ENCODE assay signal across 32 cellular contexts in the genomic region with DNA sequence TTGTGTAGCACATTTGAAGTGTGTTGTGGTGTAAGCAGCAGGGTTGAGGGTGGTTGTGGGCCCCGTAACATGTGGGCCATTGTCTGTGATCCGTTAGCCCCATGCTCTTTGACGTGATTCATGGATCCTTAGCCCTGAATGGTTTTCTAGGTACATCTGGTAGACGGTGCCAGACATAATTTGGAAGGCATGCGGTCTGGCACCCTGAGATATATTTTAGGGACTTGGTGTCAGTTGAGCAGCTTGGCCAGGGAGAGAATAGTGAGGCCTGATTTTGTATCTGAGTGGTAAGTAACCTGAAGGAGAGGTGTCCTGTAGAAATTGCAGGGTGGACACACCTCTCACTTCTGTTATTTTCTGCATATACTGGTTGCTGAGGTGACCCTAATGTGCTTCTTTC. TPM values are rescaled to one million over a fixed set of nuclear protein-coding genes. Genes with fewer than 3 reads are reported as not detected.
"Had no signal": no experiment of that assay in that cellular context is flagged by ENCODE, and none has a peak within 500 bp of the region (broad histone marks: within the 10 kb centered on the region; RNA-seq: fewer than 3 reads in every experiment).

No MANE protein-coding gene starts in this region.

- H3K9me3 ChIP-seq: MG63, Peyer's patch had no signal

- H3K4me3 ChIP-seq: MG63, Peyer's patch had no signal

- H3K36me3 ChIP-seq: brain microvascular endothelial cell, MG63, Peyer's patch had no signal

- DNase-seq: activated CD4-positive, alpha-beta T cell treated with anti-CD3 and anti-CD28 coated beads, Interleukin-2, amount 10 ng/mL, durations not matched to agents 24 days and 14 days; activated CD4-positive, alpha-beta T cell treated with anti-CD3 and anti-CD28 coated beads, Interleukin-2, amount 50 U/mL, for 4 hours; activated CD8-positive, alpha-beta T cell treated with anti-CD3 and anti-CD28 coated beads for 36 hours; activated effector memory CD4-positive, alpha-beta T cell treated with anti-CD3 and anti-CD28 coated beads, Interleukin-2, amount 50 U/mL, for 16 hours; activated naive CD4-positive, alpha-beta T cell; activated naive CD4-positive, alpha-beta T cell treated with anti-CD3 and anti-CD28 coated beads, Interleukin-2, amount 50 U/mL, for 16 hours; activated naive CD8-positive, alpha-beta T cell treated with anti-CD3 and anti-CD28 coated beads for 36 hours; activated T-cell treated with anti-CD3 and anti-CD28 coated beads, Interleukin-2, amount 50 U/mL, for 1 hour; activated T-cell treated with anti-CD3 and anti-CD28 coated beads, Interleukin-2, amount 50 U/mL, for 72 hours; amniotic stem cell; aorta; brain microvascular endothelial cell; Karpas-422; KBM-7; MG63; NCI-H1048; NCI-H1436 treated with DMSO at 0.1 percent for 48 hours; NCI-H187; NCI-H2029 treated with DMSO at 0.1 percent for 48 hours; NCI-H2171 treated with DMSO at 0.1 percent for 48 hours; NCI-H2227 treated with DMSO at 0.1 percent for 48 hours; NCI-H524 treated with DMSO at 0.1 percent for 48 hours; NK-92 treated with Interleukin-12 subunit alpha and Interleukin-12 subunit beta, amount 100 ng/mL, for 24 hours; PC-3; Peyer's patch; RPMI8226; SW 1271; T-helper 1 cell; T-helper 2 cell; T-helper 9 cell had no signal

- H3K27me3 ChIP-seq: brain microvascular endothelial cell, Peyer's patch had no signal

- H3K4me1 ChIP-seq: Peyer's patch had no signal

- H3K27ac ChIP-seq: brain microvascular endothelial cell, Peyer's patch had no signal

- ATAC-seq: activated CD8-positive, alpha-beta T cell treated with anti-CD3 and anti-CD28 coated beads for 36 hours; activated T-cell treated with anti-CD3 and anti-CD28 coated beads, Interleukin-2, amount 50 U/mL, for 72 hours; activated T-helper 17 cell treated with anti-CD3 and anti-CD28 coated beads, Interleukin-2, amount 50 U/mL, for 72 hours; PC-3 had no signal

RNA-seq across cellular contexts. Expression of a gene that starts 10.9 kb away (rescaled TPM):
- total RNA-seq: activated CD4-positive, alpha-beta T cell treated with anti-CD3 and anti-CD28 coated beads, Interleukin-2, amount 10 ng/mL, durations not matched to agents 24 days and 14 days; activated CD8-positive, alpha-beta memory T cell treated with anti-CD3 and anti-CD28 coated beads for 36 hours; activated CD8-positive, alpha-beta T cell treated with anti-CD3 and anti-CD28 coated beads for 36 hours; activated naive CD8-positive, alpha-beta T cell treated with anti-CD3 and anti-CD28 coated beads for 36 hours; activated T-cell treated with anti-CD3 and anti-CD28 coated beads, Interleukin-2, amount 50 U/mL, for 72 hours; activated T-helper 17 cell treated with anti-CD3 and anti-CD28 coated beads, Interleukin-2, amount 50 U/mL, for 72 hours; aorta had no signal
